6 cellular contexts compared by ENCODE assay signal in genomic region chr16:23595246-23595950, GRCh38. TPM values are rescaled to one million over a fixed set of nuclear protein-coding genes. Genes with fewer than 3 reads are reported as not detected.
A peak's percentile ranks its signal among the peaks of the same experiment; 100 is the strongest.
DNase-seq lines count a peak whose midpoint lies in the region; ATAC-seq and TF ChIP-seq lines count a peak whose summit lies in the region.

No MANE protein-coding gene starts in this region.

- WGBS in esophagus muscularis mucosa, result 25% methylated on average over 26 of the region's 34 CpGs
- WGBS in spleen, 5 donors, result 20 to 23% (median 22%) methylated on average over 31 to 34 of the region's 34 CpGs

- TF ChIP-seq POLR2A in esophagus muscularis mucosa (IDR thresholded peaks at IDR 0.05; ENCODE audit: low read depth) (no peak), spleen (IDR thresholded peaks at IDR 0.05) (no peak)

- H3K4me3 ChIP-seq in BJ (ENCODE audit: low read depth, low read length) (peak overlapping the region; percentile 93), esophagus muscularis mucosa (peak overlapping the region; percentile 75 to 99 (median 88)), spleen (peak overlapping the region; percentile 89 to 99 (median 95))

- TF ChIP-seq EP300 in esophagus muscularis mucosa (IDR thresholded peaks at IDR 0.05), result no peak

- ATAC-seq in GM21717 (IDR thresholded peaks at IDR 0.05; ENCODE audit: unreplicated experiment), result no peak

- H3K9me3 ChIP-seq in KOPT-K1 (ENCODE audit: insufficient read depth, low read length, poor library complexity, severe bottlenecking) (no peaks in the 10 kb centered on the region), esophagus muscularis mucosa (no peaks in the 10 kb centered on the region), spleen (no peaks in the 10 kb centered on the region)

- H3K27me3 ChIP-seq in BJ (ENCODE audit: control insufficient read depth, insufficient read depth, low read length) (no peaks in the 10 kb centered on the region), esophagus muscularis mucosa (no peaks in the 10 kb centered on the region), spleen (replicated peaks in 1 of 7) (no peaks in the 10 kb centered on the region)

- DNase-seq in BJ (ENCODE audit: low read depth) (no peak), esophagus muscularis mucosa (ENCODE audit: extremely low spot score) (no peak), spleen (no peak), AML-193 (lab: John Stamatoyannopoulos, UW) (no peak)

- intact Hi-C loops in esophagus muscularis mucosa (cut with DNase I) (loop anchor here (5.0 kb wide), 1 partner anchor 38 kb away; the partner anchor contains the start of genes EARS2 and UBFD1), spleen (cut with DNase I; ENCODE audit: low total_unique reads) (loop anchor here (10.0 kb wide), 1 partner anchor 91 kb away; no protein-coding TSS in a partner anchor)

- peaks cover 12% of the 10 kb centered on the region for H3K36me3 ChIP-seq in BJ (ENCODE audit: control insufficient read depth, insufficient read depth, low read length)
- peaks cover 38% of the 10 kb centered on the region for H3K36me3 ChIP-seq in KOPT-K1 (ENCODE audit: insufficient read depth, low read length)
- peaks cover 0 to 38% (median 34%) of the 10 kb centered on the region in 4 donors for H3K36me3 ChIP-seq in esophagus muscularis mucosa
- H3K36me3 ChIP-seq in spleen, result peaks cover 0 to 46% (median 28%) of the 10 kb centered on the region in 6 donors

- POLR2A ChIA-PET in BJ (lab: Charles Lee), result no interaction called here

- TF ChIP-seq CTCF in BJ (IDR thresholded peaks at IDR 0.05; ENCODE audit: insufficient read depth, low read depth, low read length) (no peak), esophagus muscularis mucosa (IDR thresholded peaks at IDR 0.05) (no peak), spleen (IDR thresholded peaks at IDR 0.05 in 8 of 11, conservative IDR thresholded peaks at IDR 0.05 in 3 of 11) (no peak)

- H3K4me1 ChIP-seq in esophagus muscularis mucosa, result peaks cover 24 to 33% (median 30%) of the 10 kb centered on the region in 4 donors
- H3K4me1 ChIP-seq in spleen, result peaks cover 15 to 62% (median 37%) of the 10 kb centered on the region in 6 donors

- CTCF ChIA-PET in BJ (lab: Yijun Ruan, JAX), result interaction anchor here (0.7 to 2.2 kb wide), 3 partner anchors 10 to 71 kb away, joined by 3 to 11 read pairs (median 4); no protein-coding TSS in a partner anchor

- H3K27ac ChIP-seq in KOPT-K1 (ENCODE audit: low read depth, low read length, poor library complexity, severe bottlenecking) (peak overlapping the region; percentile 81), esophagus muscularis mucosa (replicated peaks in 1 of 4) (peak overlapping the region; percentile 82 to 89 (median 88)), spleen (peak overlapping the region; percentile 59 to 88 (median 85))

RNA-seq across cellular contexts. Expression of gene NDUFAB1, which starts 0.7 kb away (rescaled TPM):
- polyA plus RNA-seq in BJ (2011; rRNA removed), result 64.6 and 71.9 TPM in 2 replicates
- 8.5 and 12.7 TPM in 2 replicates for polyA minus RNA-seq in BJ (2011; rRNA and poly(A)+ RNA removed)
- total RNA-seq in esophagus muscularis mucosa, result 100 to 1,000 TPM in 1 of 4 donors, 10 to 100 TPM in 3; 76.6 to 115 (median 84.4) TPM
- total RNA-seq in spleen, result 10 to 100 TPM; 40.1 to 91.0 (median 49.0) TPM
- 100 to 1,000 TPM in 1 of 3 donors, 10 to 100 TPM in 2; 71.7 to 140 (median 98.1) TPM for polyA plus RNA-seq in spleen

RNA-seq across cellular contexts. Expression of gene UBFD1, which starts 37.9 kb away (rescaled TPM):
- polyA plus RNA-seq in BJ (2011; rRNA removed), result 61.4 and 78.9 TPM in 2 replicates
- polyA minus RNA-seq in BJ (2011; rRNA and poly(A)+ RNA removed), result 31.1 and 39.0 TPM in 2 replicates
- total RNA-seq in esophagus muscularis mucosa, result 10 to 100 TPM; 39.1 to 86.8 (median 65.5) TPM
- 10 to 100 TPM; 39.0 to 63.7 (median 43.4) TPM for total RNA-seq in spleen
- 1 to 10 TPM; 4.2 to 9.1 (median 6.5) TPM for polyA plus RNA-seq in spleen

RNA-seq across cellular contexts. Expression of gene EARS2, which starts 38.2 kb away (rescaled TPM):
- polyA plus RNA-seq in BJ (2011; rRNA removed) (27.8 and 28.8 TPM in 2 replicates), spleen (10 to 100 TPM in 1 of 3 donors, 1 to 10 TPM in 2; 9.8 to 10.0 (median 9.9) TPM)
- polyA minus RNA-seq in BJ (2011; rRNA and poly(A)+ RNA removed), result 34.6 and 42.7 TPM in 2 replicates
- total RNA-seq in esophagus muscularis mucosa (10 to 100 TPM; 14.2 to 24.4 (median 18.2) TPM), spleen (10 to 100 TPM; 10.7 to 21.8 (median 19.3) TPM)

RNA-seq across cellular contexts. Expression of gene PALB2, which starts 45.7 kb away (rescaled TPM):
- polyA plus RNA-seq in BJ (2011; rRNA removed), result 3.2 and 5.7 TPM in 2 replicates
- polyA minus RNA-seq in BJ (2011; rRNA and poly(A)+ RNA removed), result 6.1 and 6.3 TPM in 2 replicates
- 10 to 100 TPM in 1 of 4 donors, 1 to 10 TPM in 3; 6.9 to 13.3 (median 8.6) TPM for total RNA-seq in esophagus muscularis mucosa
- total RNA-seq in spleen, result 10 to 100 TPM in 6 of 7 donors, 1 to 10 TPM in 1; 9.6 to 22.0 (median 13.7) TPM
- 10 to 100 TPM in 2 of 3 donors, 1 to 10 TPM in 1; 9.3 to 13.3 (median 10.1) TPM for polyA plus RNA-seq in spleen

RNA-seq across cellular contexts. Expression of gene DCTN5, which starts 45.9 kb away (rescaled TPM):
- polyA plus RNA-seq in BJ (2011; rRNA removed) (54.0 and 79.1 TPM in 2 replicates), spleen (10 to 100 TPM; 11.9 to 21.6 (median 13.6) TPM)
- polyA minus RNA-seq in BJ (2011; rRNA and poly(A)+ RNA removed), result 39.9 and 41.2 TPM in 2 replicates
- total RNA-seq in esophagus muscularis mucosa (10 to 100 TPM; 31.1 to 50.7 (median 37.0) TPM), spleen (10 to 100 TPM; 36.5 to 62.5 (median 51.8) TPM)
